ENCODE assay signal across 13 cellular contexts in genomic region chr3:33442190-33442589, GRCh38. TPM values are rescaled to one million over a fixed set of nuclear protein-coding genes. Genes with fewer than 3 reads are reported as not detected.
DNase-seq lines count a peak whose midpoint lies in the region; ATAC-seq, FAIRE-seq and TF ChIP-seq lines count a peak whose summit lies in the region.
"Had no signal": no experiment of that assay in that cellular context is flagged by ENCODE, and none has a peak within 500 bp of the region (broad histone marks: within the 10 kb centered on the region; RNA-seq: fewer than 3 reads in every experiment).

No MANE protein-coding gene starts in this region.

- no peaks in the 10 kb centered on the region for H3K36me3 ChIP-seq in liver (ENCODE audit: control insufficient read depth in 4 of 4, insufficient read depth in 3 of 4, low read depth in 1 of 4, low read length in 3 of 4)
- no peaks in the 10 kb centered on the region for H3K36me3 ChIP-seq in thoracic aorta
- H3K36me3 ChIP-seq in small intestine (ENCODE audit: control insufficient read depth in 2 of 2, insufficient read depth in 2 of 2, low read length in 2 of 2) = no peaks in the 10 kb centered on the region

- CTCF ChIA-PET in activated CD4-positive, alpha-beta memory T cell treated with anti-CD3 and anti-CD28 coated beads for 36 hours (lab: Charles Lee) = no interaction called here

- DNase-seq in activated T-cell treated with anti-CD3 and anti-CD28 coated beads, Interleukin-2, amount 50 U/mL, for 24 hours = no peak
- DNase-seq in activated T-cell treated with anti-CD3 and anti-CD28 coated beads for 4 hours (no peak), thoracic aorta (ENCODE audit: low spot score) (no peak), small intestine (no peak)
- no peak for DNase-seq in activated CD4-positive, alpha-beta memory T cell treated with anti-CD3 and anti-CD28 coated beads for 36 hours
- DNase-seq: anterior cingulate cortex, erythroblast, NCI-H524 treated with DMSO at 0.1 percent for 48 hours, retina had no signal

- intact Hi-C loops in activated CD4-positive, alpha-beta memory T cell treated with anti-CD3 and anti-CD28 coated beads for 36 hours (cut with micrococcal nuclease) = loop anchor here (5.0 kb wide), 2 partner anchors 330 to 490 kb away; partner anchors contain the start of genes CCR4 and CRTAP

- 87% methylated on average over 4 of the region's 4 CpGs for WGBS in liver
- WGBS in small intestine, 3 donors = 82 to 99% (median 85%) methylated on average over 4 of the region's 4 CpGs

- H3K9ac ChIP-seq in liver (ENCODE audit: low read depth in 1 of 2, low read length in 2 of 2) = no peak overlapping the region

- no peak for FAIRE-seq in small intestine (lab: Jason Lieb, UNC)
- FAIRE-seq: islet of Langerhans had no signal

- H3K27ac ChIP-seq in liver (ENCODE audit: low read depth in 1 of 2, low read length in 2 of 2) (peak overlapping the region; percentile 98 to 99), thoracic aorta (peak overlapping the region; percentile 96 to 97), small intestine (ENCODE audit: low read depth in 1 of 2, low read length in 1 of 2) (no peak overlapping the region)

- TF ChIP-seq CTCF in liver (IDR thresholded peaks at IDR 0.05; ENCODE audit: low read depth, low read length, missing input control) (no peak), thoracic aorta (IDR thresholded peaks at IDR 0.05) (no peak)

- POLR2A ChIA-PET in activated CD4-positive, alpha-beta memory T cell treated with anti-CD3 and anti-CD28 coated beads for 36 hours (lab: Charles Lee) = no interaction called here

- H3K9me3 Mint-ChIP-seq in activated T-cell treated with anti-CD3 and anti-CD28 coated beads, Interleukin-2, amount 50 U/mL, for 24 hours = no peaks in the 10 kb centered on the region
- no peaks in the 10 kb centered on the region for H3K9me3 Mint-ChIP-seq in activated CD4-positive, alpha-beta memory T cell treated with anti-CD3 and anti-CD28 coated beads for 36 hours

- H3K4me3 ChIP-seq in liver (ENCODE audit: low read depth in 1 of 3, low read length in 3 of 3) = no peak overlapping the region
- H3K4me3 ChIP-seq in thoracic aorta = no peak overlapping the region
- H3K4me3 ChIP-seq in small intestine (ENCODE audit: low read depth in 1 of 2, low read length in 2 of 2) = no peak overlapping the region

- H3K4me1 Mint-ChIP-seq in activated T-cell treated with anti-CD3 and anti-CD28 coated beads, Interleukin-2, amount 50 U/mL, for 24 hours (ENCODE audit: low read depth) = peaks cover 38% of the 10 kb centered on the region
- peaks cover 34% of the 10 kb centered on the region for H3K4me1 Mint-ChIP-seq in activated CD4-positive, alpha-beta memory T cell treated with anti-CD3 and anti-CD28 coated beads for 36 hours (ENCODE audit: low read depth)

- H3K36me3 Mint-ChIP-seq in activated T-cell treated with anti-CD3 and anti-CD28 coated beads, Interleukin-2, amount 50 U/mL, for 24 hours (ENCODE audit: low read depth) = peaks cover 25% of the 10 kb centered on the region
- H3K36me3 Mint-ChIP-seq in activated CD4-positive, alpha-beta memory T cell treated with anti-CD3 and anti-CD28 coated beads for 36 hours = peaks cover 2% of the 10 kb centered on the region

- peak overlapping the region; percentile 100 for H3K27ac Mint-ChIP-seq in activated T-cell treated with anti-CD3 and anti-CD28 coated beads, Interleukin-2, amount 50 U/mL, for 24 hours
- H3K27ac Mint-ChIP-seq in activated CD4-positive, alpha-beta memory T cell treated with anti-CD3 and anti-CD28 coated beads for 36 hours = peak overlapping the region; percentile 100

- H3K4me3 Mint-ChIP-seq in activated T-cell treated with anti-CD3 and anti-CD28 coated beads, Interleukin-2, amount 50 U/mL, for 24 hours = peak overlapping the region; percentile 100
- H3K4me3 Mint-ChIP-seq in activated CD4-positive, alpha-beta memory T cell treated with anti-CD3 and anti-CD28 coated beads for 36 hours = peak overlapping the region; percentile 100

- no peak for ATAC-seq in thoracic aorta (ENCODE audit: insufficient number of reproducible peaks, low FRiP score, low read depth)
- ATAC-seq in GM18858 (IDR thresholded peaks at IDR 0.05; ENCODE audit: unreplicated experiment) = no peak
- no peak for ATAC-seq in HG03108 (IDR thresholded peaks at IDR 0.05; ENCODE audit: unreplicated experiment)

- H3K9me3 ChIP-seq in liver (ENCODE audit: control insufficient read depth in 4 of 4, low read length in 3 of 4) (no peaks in the 10 kb centered on the region), thoracic aorta (no peaks in the 10 kb centered on the region), small intestine (ENCODE audit: control insufficient read depth, low read depth) (no peaks in the 10 kb centered on the region)

- no peaks in the 10 kb centered on the region for H3K27me3 ChIP-seq in liver (ENCODE audit: control insufficient read depth in 4 of 4, insufficient read depth in 4 of 4, low read length in 3 of 4)
- no peaks in the 10 kb centered on the region for H3K27me3 ChIP-seq in thoracic aorta (replicated peaks; ENCODE audit: insufficient read depth)
- H3K27me3 ChIP-seq in small intestine (ENCODE audit: control insufficient read depth in 2 of 2, insufficient read depth in 2 of 2, low read length in 2 of 2) = no peaks in the 10 kb centered on the region

- H3K4me1 ChIP-seq in liver (ENCODE audit: control insufficient read depth in 4 of 4, insufficient read depth in 4 of 4, low read length in 3 of 4) = peaks cover under 1 to 26% (median 13%) of the 10 kb centered on the region in 4 donors
- H3K4me1 ChIP-seq in thoracic aorta (ENCODE audit: control insufficient read depth in 1 of 2, low read depth in 2 of 2) = peaks cover 10 to 26% of the 10 kb centered on the region in 2 donors
- peaks cover 3 to 8% of the 10 kb centered on the region in 2 donors for H3K4me1 ChIP-seq in small intestine (ENCODE audit: control insufficient read depth in 2 of 2, insufficient read depth in 1 of 2, low read depth in 1 of 2, low read length in 1 of 2)

- no peak for TF ChIP-seq RAD21 in liver (IDR thresholded peaks at IDR 0.05)

- no peaks in the 10 kb centered on the region for H3K27me3 Mint-ChIP-seq in activated T-cell treated with anti-CD3 and anti-CD28 coated beads, Interleukin-2, amount 50 U/mL, for 24 hours
- H3K27me3 Mint-ChIP-seq in activated CD4-positive, alpha-beta memory T cell treated with anti-CD3 and anti-CD28 coated beads for 36 hours = no peaks in the 10 kb centered on the region

TF ChIP-seq in liver, 16 proteins besides CTCF, POLR2A, EP300 and RAD21 (continues in another document):
- no peak for TF ChIP-seq RXRA (IDR thresholded peaks at IDR 0.05)
- TF ChIP-seq HNF4G (IDR thresholded peaks at IDR 0.05) = no peak
- TF ChIP-seq FOXA1 (IDR thresholded peaks at IDR 0.05) = no peak
- no peak for TF ChIP-seq EGR1 (IDR thresholded peaks at IDR 0.05; ENCODE audit: low read depth in 2 of 2)
- TF ChIP-seq ATF3 (IDR thresholded peaks at IDR 0.05) = no peak
- no peak for TF ChIP-seq MAX (IDR thresholded peaks at IDR 0.05)
- TF ChIP-seq NR2F2 (IDR thresholded peaks at IDR 0.05) = no peak
- no peak for TF ChIP-seq ZBTB33 (IDR thresholded peaks at IDR 0.05)
- no peak for TF ChIP-seq GABPA (IDR thresholded peaks at IDR 0.05 in 1 of 2, conservative IDR thresholded peaks at IDR 0.05 in 1 of 2)
- TF ChIP-seq HNF4A (conservative IDR thresholded peaks at IDR 0.05) = no peak
- no peak for TF ChIP-seq JUND (IDR thresholded peaks at IDR 0.05)

RNA-seq across cellular contexts. Expression of gene UBP1, which starts 2.0 kb away (rescaled TPM):
- total RNA-seq in activated CD4-positive, alpha-beta memory T cell treated with anti-CD3 and anti-CD28 coated beads for 36 hours = 10 to 100 TPM; 52.6 to 53.2 TPM
- total RNA-seq in liver (10 to 100 TPM; 15.7 to 36.9 TPM), thoracic aorta (10 to 100 TPM; 69.0 to 92.2 TPM)
- polyA plus RNA-seq in liver (10 to 100 TPM in 1 of 2 donors, 1 to 10 TPM in 1; 6.8 to 17.4 TPM), small intestine (10 to 100 TPM; 20.0 to 37.1 (median 32.9) TPM)

Comparison
In these comparisons a context has a peak if more than half of its experiments do, and no peak if none do; other contexts are left out.
1. H3K27ac ChIP-seq: peak in liver (2 of 2) and thoracic aorta (2 of 2); none in small intestine (0 of 2).